ENCODE assay signal across 3 cellular contexts in the genomic region with DNA sequence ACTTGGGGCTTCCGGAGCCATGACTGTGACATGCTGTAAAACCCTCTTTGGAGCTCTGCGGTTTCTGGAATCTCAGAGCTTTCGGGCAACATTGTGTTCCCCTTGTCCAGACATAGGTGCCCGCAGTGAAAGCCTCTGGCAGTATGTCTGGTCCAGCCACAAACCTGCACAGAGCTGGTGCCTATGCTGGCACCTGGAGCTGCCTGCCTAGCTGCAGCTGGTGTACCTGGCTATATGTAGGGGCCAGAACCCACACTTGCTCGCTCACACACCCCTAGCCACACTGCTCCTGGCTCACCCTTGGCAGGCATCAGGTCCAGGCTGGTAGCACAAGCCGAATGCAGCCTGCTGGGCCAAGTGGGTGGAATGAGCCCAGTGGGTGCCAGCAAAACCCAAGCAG.
"Had no signal": no experiment of that assay in that cellular context is flagged by ENCODE, and none has a peak within 500 bp of the region (broad histone marks: within the 10 kb centered on the region; RNA-seq: fewer than 3 reads in every experiment).

No MANE protein-coding gene starts in this region.

- ATAC-seq: GM12878 had no signal

- H3K4me3 ChIP-seq: GM12878 had no signal

- DNase-seq: GDM1, GF-D8 had no signal
